ENCODE assay signal across 21 cellular contexts in genomic region chr11:72773696-72774095, GRCh38. TPM values are rescaled to one million over a fixed set of nuclear protein-coding genes. Genes with fewer than 3 reads are reported as not detected.
DNase-seq lines count a peak whose midpoint lies in the region; ATAC-seq and TF ChIP-seq lines count a peak whose summit lies in the region.
"Had no signal": no experiment of that assay in that cellular context is flagged by ENCODE, and none has a peak within 500 bp of the region (broad histone marks: within the 10 kb centered on the region; RNA-seq: fewer than 3 reads in every experiment).

No MANE protein-coding gene starts in this region.

- WGBS in hepatocyte (ENCODE audit: low lambda C conversion rate, missing lambda C conversion rate), result 71% methylated on average over 6 of the region's 6 CpGs

- POLR2A ChIA-PET in HEK293 (lab: Yijun Ruan, JAX), result no interaction called here

- H2AFZ ChIP-seq in hepatocyte, result no peak overlapping the region

- CTCF ChIA-PET in HEK293 (lab: Yijun Ruan, JAX), result interaction anchor here (0.5 to 0.6 kb wide), 3 partner anchors 13 to 942 kb away, joined by 3 to 5 read pairs (median 3); no protein-coding TSS in a partner anchor

- peaks cover 73% of the 10 kb centered on the region for H4K20me1 ChIP-seq in hepatocyte (ENCODE audit: insufficient read depth, poor library complexity, severe bottlenecking)

- H3K36me3 ChIP-seq in HEK293 (ENCODE audit: control insufficient read depth in 2 of 2, insufficient read depth in 1 of 2, low read length in 2 of 2) (no peaks in the 10 kb centered on the region), adipocyte (ENCODE audit: control insufficient read depth, insufficient read depth, low read length, severe bottlenecking) (no peaks in the 10 kb centered on the region), hepatocyte (replicated peaks; ENCODE audit: insufficient read depth, low read depth) (no peaks in the 10 kb centered on the region), gastrocnemius medialis (no peaks in the 10 kb centered on the region)
- H3K36me3 ChIP-seq: colonic mucosa, thyroid gland had no signal

- H3K4me1 ChIP-seq in HEK293 (ENCODE audit: control insufficient read depth, insufficient read depth, low read length) (no peaks in the 10 kb centered on the region), adipocyte (ENCODE audit: control insufficient read depth, insufficient read depth, low read length) (peaks cover 27% of the 10 kb centered on the region), hepatocyte (ENCODE audit: insufficient read depth) (peaks cover 75% of the 10 kb centered on the region), gastrocnemius medialis (peaks cover 24 to 26% of the 10 kb centered on the region in 2 donors)

- H3K4me3 ChIP-seq in HEK293 (ENCODE audit: low read depth, low read length) (no peak overlapping the region), adipocyte (ENCODE audit: low read length) (no peak overlapping the region), hepatocyte (no peak overlapping the region), gastrocnemius medialis (no peak overlapping the region)
- H3K4me3 ChIP-seq: colonic mucosa, thyroid gland had no signal

- no peak overlapping the region for H3K27ac ChIP-seq in HEK293 (ENCODE audit: extremely low read depth, low read depth, low read length)
- peak overlapping the region; percentile 87 for H3K27ac ChIP-seq in hepatocyte
- peak overlapping the region; percentile 66 to 80 (median 76) for H3K27ac ChIP-seq in gastrocnemius medialis
- H3K27ac ChIP-seq: colonic mucosa, thyroid gland had no signal

- no peaks in the 10 kb centered on the region for H3K9me2 ChIP-seq in hepatocyte (replicated peaks; ENCODE audit: insufficient read depth)

- no peak for ATAC-seq in gastrocnemius medialis
- ATAC-seq in HG02870 (IDR thresholded peaks at IDR 0.05; ENCODE audit: unreplicated experiment), result no peak

- H3K4me2 ChIP-seq in hepatocyte, result peak overlapping the region; percentile 52

- no peaks in the 10 kb centered on the region for H3K9me3 ChIP-seq in HEK293 (ENCODE audit: control insufficient read depth, insufficient read depth, low read depth, low read length)
- H3K9me3 ChIP-seq in adipocyte (ENCODE audit: control insufficient read depth, low read length), result no peaks in the 10 kb centered on the region
- H3K9me3 ChIP-seq in hepatocyte (ENCODE audit: low read depth), result no peaks in the 10 kb centered on the region
- H3K9me3 ChIP-seq in gastrocnemius medialis, result no peaks in the 10 kb centered on the region
- H3K9me3 ChIP-seq: colonic mucosa, thyroid gland had no signal

- intact Hi-C loops in gastrocnemius medialis (cut with DNase I; ENCODE audit: low total_unique reads), result loop anchor here (1.0 to 2.0 kb wide), 2 partner anchors 20 to 21 kb away; partner anchors contain the start of gene ARAP1

- H3K9ac ChIP-seq in adipocyte (ENCODE audit: low read length), result peak overlapping the region; percentile 14

- DNase-seq in adipocyte (ENCODE audit: low read depth) (no peak), hepatocyte (ENCODE audit: low spot score) (no peak), gastrocnemius medialis (no peak), retina (no peak), iPS-NIHi11 (ENCODE audit: low spot score) (no peak), NCI-H1436 (lab: John Stamatoyannopoulos, UW) (no peak)
- DNase-seq: activated CD4-positive, alpha-beta T cell treated with anti-CD3 and anti-CD28 coated beads for 4 hours; activated CD8-positive, alpha-beta memory T cell treated with anti-CD3 and anti-CD28 coated beads, Interleukin-2, amount 50 U/mL, for 4 hours; activated gamma-delta T cell; Calu3; immature natural killer cell; NCI-H1092; NCI-H2107; NCI-H524 treated with DMSO at 0.1 percent for 48 hours; small intestine; stimulated activated CD4-positive, alpha-beta T cell treated with anti-CD3 and anti-CD28 coated beads, Interleukin-4, amount 100 ng/mL, for 4 hours; stimulated activated CD8-positive, alpha-beta memory T cell treated with anti-CD3 and anti-CD28 coated beads, Interleukin-4, amount 100 ng/mL, for 48 hours; thyroid gland had no signal

- in situ Hi-C loops in gastrocnemius medialis (cut with MboI; ENCODE audit: low sequenced_read_pairs in 4 of 4), result no loop called here

- H3K79me2 ChIP-seq in hepatocyte, result peaks cover 97% of the 10 kb centered on the region

- H3K27me3 ChIP-seq in adipocyte (replicated peaks; ENCODE audit: control insufficient read depth, insufficient read depth, low read length) (no peaks in the 10 kb centered on the region), hepatocyte (no peaks in the 10 kb centered on the region), gastrocnemius medialis (no peaks in the 10 kb centered on the region)
- H3K27me3 ChIP-seq: colonic mucosa, thyroid gland had no signal

- TF ChIP-seq POLR2A in gastrocnemius medialis (IDR thresholded peaks at IDR 0.05), result peak in 1 of 2 donors; percentile 39

- TF ChIP-seq CTCF in HEK293 (tag by site-specific recombination; IDR thresholded peaks at IDR 0.05) (no peak), hepatocyte (IDR thresholded peaks at IDR 0.05; ENCODE audit: poor library complexity) (no peak), gastrocnemius medialis (IDR thresholded peaks at IDR 0.05 in 4 of 5, conservative IDR thresholded peaks at IDR 0.05 in 1 of 5) (no peak)

TF ChIP-seq in HEK293, 187 proteins besides CTCF, POLR2A, EP300 and RAD21:
- TF ChIP-seq ZNF341 (tag by site-specific recombination; IDR thresholded peaks at IDR 0.05; ENCODE audit: low read depth) (no peak), ZNF664 (tag by site-specific recombination; IDR thresholded peaks at IDR 0.05) (peak; percentile 86)

RNA-seq across cellular contexts. Expression of gene STARD10, which starts 20.2 kb away (rescaled TPM):
- total RNA-seq in hepatocyte (290 and 390 TPM in 2 replicates), gastrocnemius medialis (100 to 1,000 TPM in 1 of 4 donors, 10 to 100 TPM in 3; 39.1 to 103 (median 71.1) TPM)
- 575 and 686 TPM in 2 replicates for polyA plus RNA-seq in hepatocyte

RNA-seq across cellular contexts. Expression of gene ARAP1, which starts 21.5 kb away (rescaled TPM):
- 86.9 and 118 TPM in 2 replicates for total RNA-seq in hepatocyte
- 53.2 and 60.2 TPM in 2 replicates for polyA plus RNA-seq in hepatocyte
- total RNA-seq in gastrocnemius medialis, result 10 to 100 TPM; 18.3 to 52.0 (median 26.0) TPM

RNA-seq across cellular contexts. Expression of gene ATG16L2, which starts 40.5 kb away (rescaled TPM):
- total RNA-seq in hepatocyte (8.2 and 11.5 TPM in 2 replicates), gastrocnemius medialis (1 to 10 TPM; 3.1 to 8.1 (median 4.3) TPM)
- 20.3 and 27.6 TPM in 2 replicates for polyA plus RNA-seq in hepatocyte
